Comparison of ENCODE assay signal across 9 cellular contexts in genomic region chr16:50067290-50067853, GRCh38. TPM values are rescaled to one million over a fixed set of nuclear protein-coding genes. Genes with fewer than 3 reads are reported as not detected.
DNase-seq lines count a peak whose midpoint lies in the region; ATAC-seq and TF ChIP-seq lines count a peak whose summit lies in the region.
"Had no signal": no experiment of that assay in that cellular context is flagged by ENCODE, and none has a peak within 500 bp of the region (broad histone marks: within the 10 kb centered on the region; RNA-seq: fewer than 3 reads in every experiment).

No MANE protein-coding gene starts in this region.

- ATAC-seq in naive B cell (ENCODE audit: low read depth in 2 of 2) (no peak), HG03469 (IDR thresholded peaks at IDR 0.05; ENCODE audit: unreplicated experiment) (no peak)

- intact Hi-C loops in colonic mucosa (cut with DNase I), result loop anchor here (5.0 kb wide), 2 partner anchors 85 to 145 kb away; partner anchors contain the start of gene TENT4B

- peak overlapping the region; percentile 14 to 93 (median 79) for H3K27ac Mint-ChIP-seq in naive B cell

- H4K20me1 ChIP-seq in SU-DHL-6 (ENCODE audit: low read depth, low read length), result no peaks in the 10 kb centered on the region

- CTCF ChIA-PET in AG04449 (lab: Yijun Ruan, JAX), result interaction anchor here (0.8 to 6.1 kb wide), 23 partner anchors 10 to 739 kb away, joined by 3 to 180 read pairs (median 6); partner anchors contain the start of gene CNEP1R1

- H3K9ac ChIP-seq in SU-DHL-6 (ENCODE audit: low read length) (peak overlapping the region; percentile 86), colonic mucosa (ENCODE audit: low read depth in 2 of 2, low read length in 2 of 2) (no peak overlapping the region)

- no peaks in the 10 kb centered on the region for H3K9me3 Mint-ChIP-seq in naive B cell

- H3K27me3 Mint-ChIP-seq in naive B cell, result no peaks in the 10 kb centered on the region

- H3K4me3 ChIP-seq in AG04449 (ENCODE audit: low read depth, low read length) (peak overlapping the region; percentile 47), GM06990 (replicated peaks; ENCODE audit: low read depth, low read length) (peak overlapping the region; percentile 10; the same call in 1 of the 2 replicates), SU-DHL-6 (ENCODE audit: insufficient read depth, low read length, poor library complexity, severe bottlenecking) (peak overlapping the region; percentile 84), colonic mucosa (peak overlapping the region; percentile 73)

- peaks cover 50% of the 10 kb centered on the region for H3K79me2 ChIP-seq in SU-DHL-6 (ENCODE audit: insufficient read depth, low read length)

- peak overlapping the region; percentile 67 for H3K4me2 ChIP-seq in SU-DHL-6 (ENCODE audit: low read depth, low read length, poor library complexity, severe bottlenecking)

- H3K27ac ChIP-seq in SU-DHL-6 (ENCODE audit: low read depth, low read length) (no peak overlapping the region), colonic mucosa (no peak overlapping the region)

- POLR2A ChIA-PET in AG04449 (lab: Yijun Ruan, JAX), result interaction anchor here (0.6 kb wide), 1 partner anchor 41 kb away, joined by 3 read pairs; no protein-coding TSS in a partner anchor

- H3K36me3 Mint-ChIP-seq in naive B cell, result peaks cover 7 to 12% of the 10 kb centered on the region in 2 donors

- peak; percentile 62 for TF ChIP-seq CTCF in AG04449 (IDR thresholded peaks at IDR 0.05; ENCODE audit: insufficient read depth, low read length, missing control alignments)
- TF ChIP-seq CTCF in GM06990 (IDR thresholded peaks at IDR 0.05; ENCODE audit: insufficient read depth, low read length, poor library complexity, severe bottlenecking), result peak; percentile 61
- no peak for TF ChIP-seq CTCF in SU-DHL-6 (IDR thresholded peaks at IDR 0.05; ENCODE audit: insufficient read depth, low read length, poor library complexity, severe bottlenecking)
- no peak for TF ChIP-seq CTCF in colonic mucosa (IDR thresholded peaks at IDR 0.05)

- no peaks in the 10 kb centered on the region for H3K9me3 ChIP-seq in SU-DHL-6 (ENCODE audit: insufficient read depth, low read length)
- no peaks in the 10 kb centered on the region for H3K9me3 ChIP-seq in colonic mucosa
- H3K9me3 ChIP-seq: pancreas had no signal

- peaks cover 26 to 31% (median 27%) of the 10 kb centered on the region in 3 donors for H3K4me1 Mint-ChIP-seq in naive B cell

- H3K27me3 ChIP-seq in GM06990 (replicated peaks; ENCODE audit: control insufficient read depth, insufficient read depth, low read length) (no peaks in the 10 kb centered on the region), SU-DHL-6 (ENCODE audit: low read length) (no peaks in the 10 kb centered on the region), colonic mucosa (no peaks in the 10 kb centered on the region)
- H3K27me3 ChIP-seq: pancreas had no signal

- no peaks in the 10 kb centered on the region for H3K9me2 ChIP-seq in SU-DHL-6 (replicated peaks; ENCODE audit: insufficient read depth, low read length)

- H2AFZ ChIP-seq in SU-DHL-6 (ENCODE audit: low read depth, low read length, severe bottlenecking), result no peak overlapping the region

- H3F3A ChIP-seq in SU-DHL-6 (ENCODE audit: insufficient read depth), result no peaks in the 10 kb centered on the region

- peaks cover 5% of the 10 kb centered on the region for H3K4me1 ChIP-seq in colonic mucosa

- no peak for DNase-seq in AG04449 (ENCODE audit: low read depth, low spot score)
- DNase-seq in GM06990 (ENCODE audit: extremely low read depth, insufficient read length), result no peak
- peak; percentile 34 for DNase-seq in HuH-7 (ENCODE audit: low spot score)
- DNase-seq in colonic mucosa, result peak; percentile 24
- no peak for DNase-seq in naive B cell
- no peak for DNase-seq in NCI-H2081 treated with DMSO at 0.1 percent for 48 hours (lab: John Stamatoyannopoulos, UW)
- DNase-seq: pancreas had no signal

- H3K36me3 ChIP-seq in GM06990 (ENCODE audit: control insufficient read depth, insufficient read depth, low read length) (peaks cover 5% of the 10 kb centered on the region), SU-DHL-6 (ENCODE audit: low read length) (peaks cover 15% of the 10 kb centered on the region; the same call in 1 of the 2 replicates), colonic mucosa (no peaks in the 10 kb centered on the region)
- H3K36me3 ChIP-seq: pancreas had no signal

- H3K4me3 Mint-ChIP-seq in naive B cell, result peak overlapping the region; percentile 87 to 95 (median 91)

RNA-seq across cellular contexts. Expression of gene HEATR3, which starts 1.6 kb away (rescaled TPM):
- 10 to 100 TPM; 18.1 to 26.9 TPM for total RNA-seq in colonic mucosa
- polyA plus RNA-seq in naive B cell (ENCODE audit: low read depth in 6 of 6), result 1 to 10 TPM; 2.3 to 5.7 (median 4.1) TPM

RNA-seq across cellular contexts. Expression of gene CNEP1R1, which starts 42.3 kb away (rescaled TPM):
- 10 to 100 TPM; 13.4 to 22.4 TPM for total RNA-seq in colonic mucosa
- polyA plus RNA-seq in naive B cell (ENCODE audit: low read depth in 6 of 6), result 10 to 100 TPM; 13.2 to 16.6 (median 14.2) TPM

Comparison
In these comparisons a context has a peak if more than half of its experiments do, and no peak if none do; other contexts are left out.
1. DNase-seq: peak in HuH-7 (single experiment) and colonic mucosa (single experiment); none in AG04449 (single experiment), GM06990 (single experiment), naive B cell (single experiment) and NCI-H2081 treated with DMSO at 0.1 percent for 48 hours (single experiment).
2. H3K4me3 ChIP-seq: peak in every context shown above with its lines; median percentile 84 in SU-DHL-6; 73 in colonic mucosa; 47 in AG04449; 10 in GM06990.
3. CTCF ChIP-seq: peak in AG04449 (single experiment) and GM06990 (single experiment); none in SU-DHL-6 (single experiment) and colonic mucosa (single experiment).